Comparison of ENCODE assay signal across 16 cellular contexts in the genomic region with DNA sequence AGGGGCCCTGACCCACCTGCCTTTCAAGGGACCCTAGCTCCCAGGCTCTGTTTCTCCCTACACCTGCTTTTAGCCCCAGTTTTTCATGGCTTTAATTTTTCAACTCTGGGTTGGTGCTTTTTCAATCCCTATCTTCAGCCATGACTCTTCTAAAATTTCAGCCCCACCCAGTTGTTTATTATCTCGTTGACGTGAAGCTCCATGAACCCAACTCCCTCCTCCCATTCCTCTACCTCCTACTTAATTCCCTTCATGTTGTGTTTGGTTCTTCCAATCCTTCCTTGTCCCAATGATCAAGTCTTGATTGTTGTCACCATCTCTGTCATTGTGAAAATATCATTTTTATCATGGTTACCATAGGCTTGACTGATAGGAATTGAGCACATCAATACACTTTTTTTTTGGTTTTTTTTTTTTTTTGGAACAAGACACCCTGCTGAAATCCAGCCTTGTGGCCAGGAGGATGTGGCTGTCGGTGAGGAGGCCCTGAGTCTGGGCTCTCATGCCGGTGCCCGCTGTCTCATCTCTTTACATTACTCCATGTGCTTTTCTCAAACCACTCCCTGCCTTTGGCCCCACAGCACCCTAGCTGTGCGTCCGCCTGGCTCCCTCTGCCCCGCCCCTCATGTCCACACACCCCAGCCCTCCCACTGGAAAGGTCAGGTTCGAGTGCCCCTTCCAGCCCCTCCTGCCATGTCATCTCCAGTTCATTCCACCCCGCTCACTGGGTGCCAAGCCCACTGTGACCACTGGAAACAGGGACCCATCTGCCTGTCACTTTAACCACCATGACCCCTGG. TPM values are rescaled to one million over a fixed set of nuclear protein-coding genes. Genes with fewer than 3 reads are reported as not detected.
DNase-seq lines count a peak whose midpoint lies in the region; ATAC-seq and TF ChIP-seq lines count a peak whose summit lies in the region.
"Had no signal": no experiment of that assay in that cellular context is flagged by ENCODE, and none has a peak within 500 bp of the region (broad histone marks: within the 10 kb centered on the region; RNA-seq: fewer than 3 reads in every experiment).

No MANE protein-coding gene starts in this region.

- H3K4me1 Mint-ChIP-seq in activated CD4-positive, alpha-beta T cell treated with anti-CD3 and anti-CD28 coated beads, Interleukin-2, amount 10 ng/mL, durations not matched to agents 24 days and 14 days = peaks cover 9% of the 10 kb centered on the region

- no peak overlapping the region for H3K9ac ChIP-seq in KMS-11
- H3K9ac ChIP-seq in neuronal stem cell (ENCODE audit: low read depth, low read length, poor library complexity) = no peak overlapping the region

- H3K9me3 Mint-ChIP-seq in activated CD4-positive, alpha-beta T cell treated with anti-CD3 and anti-CD28 coated beads, Interleukin-2, amount 10 ng/mL, durations not matched to agents 24 days and 14 days = peaks cover 4% of the 10 kb centered on the region
- H3K9me3 Mint-ChIP-seq: HFFc6 had no signal

- no peak overlapping the region for H3K4ac ChIP-seq in neuronal stem cell (ENCODE audit: low read length)

- WGBS in neuronal stem cell (ENCODE audit: extremely low coverage in 2 of 2, insufficient read length in 2 of 2, insufficient replicate concordance in 1 of 2), 2 donors = no CpG with 5 or more reads among the region's 10 CpGs

- H3K18ac ChIP-seq in neuronal stem cell (ENCODE audit: low read length) = peak overlapping the region; percentile 77

- no peak overlapping the region for H3K23ac ChIP-seq in neuronal stem cell (ENCODE audit: low read depth, low read length, poor library complexity)

- H2BK12ac ChIP-seq in neuronal stem cell (ENCODE audit: low read length) = no peak overlapping the region

- H2AK5ac ChIP-seq in neuronal stem cell (ENCODE audit: low read depth, low read length) = no peak overlapping the region

- H3K27ac ChIP-seq in KMS-11 = peak overlapping the region; percentile 51; the same call in 1 of the 2 replicates
- H3K27ac ChIP-seq in neuronal stem cell (replicated peaks; ENCODE audit: low read length) = no peak overlapping the region
- H3K27ac ChIP-seq: 22Rv1 had no signal

- no peaks in the 10 kb centered on the region for H3K79me1 ChIP-seq in neuronal stem cell (ENCODE audit: low read depth, low read length)

- H2BK120ac ChIP-seq in neuronal stem cell (ENCODE audit: low read depth, low read length) = no peak overlapping the region

- H3K36me3 ChIP-seq in KMS-11 (ENCODE audit: insufficient read depth) = no peaks in the 10 kb centered on the region
- H3K36me3 ChIP-seq in neuronal stem cell (replicated peaks in 1 of 2; ENCODE audit: control insufficient read depth in 2 of 2, insufficient read depth in 2 of 2, low read length in 2 of 2) = no peaks in the 10 kb centered on the region

- DNase-seq in activated CD4-positive, alpha-beta T cell treated with anti-CD3 and anti-CD28 coated beads, Interleukin-2, amount 10 ng/mL, durations not matched to agents 24 days and 14 days = peak; percentile 37
- no peak for DNase-seq in activated CD4-positive, alpha-beta T cell treated with anti-CD3 and anti-CD28 coated beads for 4 hours
- DNase-seq in ecto neural progenitor cell (ENCODE audit: low spot score) (peak; percentile 33), neuronal stem cell (ENCODE audit: low spot score) (no peak), LoVo (ENCODE audit: low spot score) (no peak), NCI-H1105 (lab: John Stamatoyannopoulos, UW) (no peak)
- DNase-seq: Caco-2; CD8-positive, alpha-beta memory T cell; DMS53; GF-D8; HCEC 1CT; HFFc6 had no signal

- no peak overlapping the region for H4K91ac ChIP-seq in neuronal stem cell (ENCODE audit: low read depth, low read length, poor library complexity)

- ATAC-seq in HG03457 (IDR thresholded peaks at IDR 0.05; ENCODE audit: unreplicated experiment) = no peak
- ATAC-seq: HepG2 had no signal

- no peaks in the 10 kb centered on the region for H4K20me1 ChIP-seq in KMS-11 (ENCODE audit: insufficient read depth)

- H3K4me3 ChIP-seq in KMS-11 (IDR thresholded peaks at IDR 0.05; ENCODE audit: insufficient read depth, low read depth, low read length) (no peak overlapping the region), neuronal stem cell (ENCODE audit: low read length in 2 of 2) (no peak overlapping the region)

- no peak overlapping the region for H3K4me3 Mint-ChIP-seq in activated CD4-positive, alpha-beta T cell treated with anti-CD3 and anti-CD28 coated beads, Interleukin-2, amount 10 ng/mL, durations not matched to agents 24 days and 14 days
- H3K4me3 Mint-ChIP-seq: CD8-positive, alpha-beta memory T cell; HFFc6 had no signal

- H3K27me3 Mint-ChIP-seq in activated CD4-positive, alpha-beta T cell treated with anti-CD3 and anti-CD28 coated beads, Interleukin-2, amount 10 ng/mL, durations not matched to agents 24 days and 14 days = no peaks in the 10 kb centered on the region
- H3K27me3 Mint-ChIP-seq: CD8-positive, alpha-beta memory T cell had no signal

- H3K27me3 ChIP-seq in KMS-11 (ENCODE audit: insufficient read depth, low read depth) (no peaks in the 10 kb centered on the region), neuronal stem cell (ENCODE audit: control insufficient read depth in 3 of 3, insufficient read depth in 3 of 3, low read depth in 1 of 3, low read length in 3 of 3) (no peaks in the 10 kb centered on the region)

- no peak overlapping the region for H4K8ac ChIP-seq in neuronal stem cell (ENCODE audit: low read depth, low read length)

- H3K9me3 ChIP-seq in neuronal stem cell (replicated peaks in 1 of 2; ENCODE audit: control insufficient read depth in 2 of 2, insufficient read depth in 1 of 2, low read depth in 1 of 2, low read length in 2 of 2) = peaks cover 0 to 3% of the 10 kb centered on the region in 2 donors

- H3K4me1 ChIP-seq in KMS-11 (ENCODE audit: low read depth, poor library complexity, severe bottlenecking) = peaks cover 61% of the 10 kb centered on the region
- peaks cover 0 to 4% of the 10 kb centered on the region in 2 donors for H3K4me1 ChIP-seq in neuronal stem cell (ENCODE audit: control insufficient read depth in 2 of 2, insufficient read depth in 1 of 2, low read depth in 1 of 2, low read length in 2 of 2)
- H3K4me1 ChIP-seq: Caco-2 had no signal

- no peak overlapping the region for H2BK15ac ChIP-seq in neuronal stem cell (ENCODE audit: low read length)

- H2BK5ac ChIP-seq in neuronal stem cell (ENCODE audit: low read length) = no peak overlapping the region

- no peaks in the 10 kb centered on the region for H3K79me2 ChIP-seq in KMS-11 (ENCODE audit: insufficient read depth, low read depth)

- peak overlapping the region; percentile 79; the same call in 1 of the 2 replicates for H3K4me2 ChIP-seq in KMS-11
- H3K4me2 ChIP-seq in neuronal stem cell (ENCODE audit: insufficient read depth, low read length, poor library complexity, severe bottlenecking) = no peak overlapping the region

- no peak for TF ChIP-seq CTCF in KMS-11 (conservative IDR thresholded peaks at IDR 0.05; ENCODE audit: low read depth, low read length)

- H3K27ac Mint-ChIP-seq in activated CD4-positive, alpha-beta T cell treated with anti-CD3 and anti-CD28 coated beads, Interleukin-2, amount 10 ng/mL, durations not matched to agents 24 days and 14 days = no peak overlapping the region
- H3K27ac Mint-ChIP-seq: HFFc6 had no signal

- intact Hi-C loops in activated CD4-positive, alpha-beta T cell treated with anti-CD3 and anti-CD28 coated beads, Interleukin-2, amount 10 ng/mL, durations not matched to agents 24 days and 14 days (cut with micrococcal nuclease) = loop anchor here (5.0 kb wide), 1 partner anchor 987 kb away; no protein-coding TSS in a partner anchor

- H3K36me3 Mint-ChIP-seq in activated CD4-positive, alpha-beta T cell treated with anti-CD3 and anti-CD28 coated beads, Interleukin-2, amount 10 ng/mL, durations not matched to agents 24 days and 14 days (ENCODE audit: low read depth) = no peaks in the 10 kb centered on the region
- H3K36me3 Mint-ChIP-seq: CD8-positive, alpha-beta memory T cell had no signal

- H2AFZ ChIP-seq in KMS-11 (ENCODE audit: low read depth) (no peak overlapping the region), neuronal stem cell (ENCODE audit: low read length) (no peak overlapping the region)

- no peak overlapping the region for H3K14ac ChIP-seq in neuronal stem cell (ENCODE audit: low read length)

RNA-seq across cellular contexts. Expression of a gene that starts 39.3 kb away (rescaled TPM):
- total RNA-seq in activated CD4-positive, alpha-beta T cell treated with anti-CD3 and anti-CD28 coated beads, Interleukin-2, amount 10 ng/mL, durations not matched to agents 24 days and 14 days = 36.4 and 38.7 TPM in 2 replicates
- polyA plus RNA-seq in neuronal stem cell (2013, experiment 1 of 2) = 13.8 TPM
- 14.8 TPM for polyA plus RNA-seq in neuronal stem cell (2013, experiment 2 of 2)

Comparison
In these comparisons a context has a peak if more than half of its experiments do, and no peak if none do; other contexts are left out.
1. DNase-seq: peak in activated CD4-positive, alpha-beta T cell treated with anti-CD3 and anti-CD28 coated beads, Interleukin-2, amount 10 ng/mL, durations not matched to agents 24 days and 14 days (single experiment) and ecto neural progenitor cell (single experiment); none in activated CD4-positive, alpha-beta T cell treated with anti-CD3 and anti-CD28 coated beads for 4 hours (0 of 2), neuronal stem cell (single experiment), LoVo (single experiment) and NCI-H1105 (single experiment).